In genomic region chr20:645318-646106, GRCh38 we compare ENCODE assay signal across 1 cellular context.
TF ChIP-seq lines count a peak whose summit lies in the region.

No MANE protein-coding gene starts in this region.

TF ChIP-seq in HEK293, 187 proteins besides CTCF, POLR2A, EP300 and RAD21 (continued from another document):
- 0 out of 2 replicates have a peak, but pooled peaks have one; percentile 42 for TF ChIP-seq ZBTB10 (tag by site-specific recombination; IDR thresholded peaks at IDR 0.05)
- peak; percentile 30; the same call in 1 of the 2 replicates for TF ChIP-seq SP2 (tag by site-specific recombination; IDR thresholded peaks at IDR 0.05)
- peak; percentile 58; the same call in 1 of the 2 replicates for TF ChIP-seq IKZF3 (tag by site-specific recombination; IDR thresholded peaks at IDR 0.05)
- peak; percentile 42 for TF ChIP-seq ZBTB26 (tag by site-specific recombination; optimal IDR thresholded peaks at IDR 0.05)
- TF ChIP-seq ZNF404 (tag by site-specific recombination; IDR thresholded peaks at IDR 0.05) = no peak
- TF ChIP-seq ELK4 (IDR thresholded peaks at IDR 0.05; ENCODE audit: borderline replicate concordance, low read depth, low read length) = peak; percentile 77
- TF ChIP-seq ZNF335 (tag by site-specific recombination; conservative IDR thresholded peaks at IDR 0.05) = no peak
- no peak for TF ChIP-seq MYNN (tag by site-specific recombination; IDR thresholded peaks at IDR 0.05; ENCODE audit: borderline replicate concordance)
- TF ChIP-seq ZNF366 (tag by site-specific recombination; conservative IDR thresholded peaks at IDR 0.05) = no peak
- TF ChIP-seq ZNF692 (tag by site-specific recombination; IDR thresholded peaks at IDR 0.05) = peak; percentile 18; the same call in 1 of the 2 replicates
